In the genomic region with DNA sequence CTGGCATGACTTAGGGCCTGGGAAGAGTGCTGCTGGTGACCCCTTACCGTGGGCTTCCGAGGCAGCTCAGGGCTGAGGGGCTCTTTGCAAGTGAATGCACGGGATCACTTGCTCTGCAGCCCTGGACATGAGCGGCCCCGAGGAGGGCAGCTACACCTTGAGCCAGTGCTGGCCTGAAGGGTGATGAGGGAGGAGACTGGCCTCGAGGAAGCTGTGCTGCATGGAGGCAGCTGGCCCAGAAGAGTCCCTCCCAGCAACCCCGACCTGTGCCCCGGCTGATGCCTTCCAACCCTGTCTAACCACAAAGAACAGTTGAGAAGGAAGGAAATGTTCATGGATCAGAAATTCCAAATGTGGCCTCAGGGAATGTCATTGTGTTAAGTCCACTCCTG, we compare ENCODE assay signal across 14 cellular contexts. TPM values are rescaled to one million over a fixed set of nuclear protein-coding genes. Genes with fewer than 3 reads are reported as not detected.
DNase-seq lines count a peak whose midpoint lies in the region.
"Had no signal": no experiment of that assay in that cellular context is flagged by ENCODE, and none has a peak within 500 bp of the region (broad histone marks: within the 10 kb centered on the region; RNA-seq: fewer than 3 reads in every experiment).

No MANE protein-coding gene starts in this region.

- intact Hi-C loops in activated CD4-positive, alpha-beta T cell treated with anti-CD3 and anti-CD28 coated beads, Interleukin-2, amount 10 ng/mL, durations not matched to agents 24 days and 14 days (cut with micrococcal nuclease), result no loop called here

- H3K36me3 Mint-ChIP-seq in activated CD4-positive, alpha-beta T cell treated with anti-CD3 and anti-CD28 coated beads, Interleukin-2, amount 10 ng/mL, durations not matched to agents 24 days and 14 days (ENCODE audit: low read depth), result no peaks in the 10 kb centered on the region

- H3K27ac ChIP-seq in epithelial cell of prostate, result peak overlapping the region; percentile 40
- H3K27ac ChIP-seq: gastrocnemius medialis, psoas muscle, testis had no signal

- no peaks in the 10 kb centered on the region for H3K27me3 Mint-ChIP-seq in activated CD4-positive, alpha-beta T cell treated with anti-CD3 and anti-CD28 coated beads, Interleukin-2, amount 10 ng/mL, durations not matched to agents 24 days and 14 days
- H3K27me3 Mint-ChIP-seq: CD4-positive, alpha-beta T cell had no signal

- no peak overlapping the region for H3K27ac Mint-ChIP-seq in activated CD4-positive, alpha-beta T cell treated with anti-CD3 and anti-CD28 coated beads, Interleukin-2, amount 10 ng/mL, durations not matched to agents 24 days and 14 days
- H3K27ac Mint-ChIP-seq: CD4-positive, alpha-beta T cell had no signal

- DNase-seq in EL (peak; percentile 54), M059J (ENCODE audit: low read depth) (peak; percentile 84), epithelial cell of prostate (ENCODE audit: low read depth, low spot score) (no peak), renal cortical epithelial cell (ENCODE audit: low read depth) (peak; percentile 83), HuH-7.5 (ENCODE audit: low spot score) (no peak)
- DNase-seq in NK-92 treated with Interleukin-12 subunit alpha and Interleukin-12 subunit beta, amount 100 ng/mL, for 24 hours (lab: John Stamatoyannopoulos, UW), result no peak
- DNase-seq in activated CD4-positive, alpha-beta T cell treated with anti-CD3 and anti-CD28 coated beads, Interleukin-2, amount 10 ng/mL, durations not matched to agents 24 days and 14 days, result no peak
- DNase-seq: activated naive CD4-positive, alpha-beta T cell treated with Interleukin-2 at 50 U/mL for 16 hours; CD4-positive, alpha-beta T cell; effector memory CD4-positive, alpha-beta T cell; GF-D8; testis had no signal

- no peaks in the 10 kb centered on the region for H3K4me1 Mint-ChIP-seq in activated CD4-positive, alpha-beta T cell treated with anti-CD3 and anti-CD28 coated beads, Interleukin-2, amount 10 ng/mL, durations not matched to agents 24 days and 14 days

- H3K4me3 Mint-ChIP-seq in activated CD4-positive, alpha-beta T cell treated with anti-CD3 and anti-CD28 coated beads, Interleukin-2, amount 10 ng/mL, durations not matched to agents 24 days and 14 days, result no peak overlapping the region
- H3K4me3 Mint-ChIP-seq: CD4-positive, alpha-beta T cell had no signal

- H3K9me3 Mint-ChIP-seq in activated CD4-positive, alpha-beta T cell treated with anti-CD3 and anti-CD28 coated beads, Interleukin-2, amount 10 ng/mL, durations not matched to agents 24 days and 14 days, result no peaks in the 10 kb centered on the region
- H3K9me3 Mint-ChIP-seq: CD4-positive, alpha-beta T cell had no signal

RNA-seq across cellular contexts. Expression of a gene that starts 45.2 kb away (rescaled TPM):
- 0.10 TPM in 1 of 2 replicates, not detected in the other for total RNA-seq in M059J (2014; rRNA removed; shearing (Covaris generic))
- total RNA-seq in renal cortical epithelial cell, result 0.17 and 0.50 TPM in 2 replicates
- total RNA-seq in activated CD4-positive, alpha-beta T cell treated with anti-CD3 and anti-CD28 coated beads, Interleukin-2, amount 10 ng/mL, durations not matched to agents 24 days and 14 days, result 0.09 TPM in 1 of 2 replicates, not detected in the other
- total RNA-seq: CD4-positive, alpha-beta T cell had no signal

RNA-seq across cellular contexts. Expression of a gene that starts 48.9 kb away (rescaled TPM):
- 4.0 and 7.6 TPM in 2 replicates for total RNA-seq in M059J (2014; rRNA removed; shearing (Covaris generic))
- 4.9 and 7.3 TPM in 2 replicates for total RNA-seq in renal cortical epithelial cell
- 21.1 and 21.4 TPM in 2 replicates for total RNA-seq in activated CD4-positive, alpha-beta T cell treated with anti-CD3 and anti-CD28 coated beads, Interleukin-2, amount 10 ng/mL, durations not matched to agents 24 days and 14 days

RNA-seq across cellular contexts. Expression of a gene that starts 48.9 kb away (rescaled TPM):
- total RNA-seq in M059J (2014; rRNA removed; shearing (Covaris generic)), result 3.5 and 7.6 TPM in 2 replicates
- 6.3 and 16.9 TPM in 2 replicates for total RNA-seq in renal cortical epithelial cell
- 20.0 and 23.4 TPM in 2 replicates for total RNA-seq in activated CD4-positive, alpha-beta T cell treated with anti-CD3 and anti-CD28 coated beads, Interleukin-2, amount 10 ng/mL, durations not matched to agents 24 days and 14 days

Comparison
In these comparisons a context has a peak if more than half of its experiments do, and no peak if none do; other contexts are left out.
1. DNase-seq: peak in EL (single experiment), M059J (single experiment) and renal cortical epithelial cell (single experiment); none in epithelial cell of prostate (single experiment), NK-92 treated with Interleukin-12 subunit alpha and Interleukin-12 subunit beta, amount 100 ng/mL, for 24 hours (single experiment), activated CD4-positive, alpha-beta T cell treated with anti-CD3 and anti-CD28 coated beads, Interleukin-2, amount 10 ng/mL, durations not matched to agents 24 days and 14 days (single experiment) and HuH-7.5 (single experiment).